1 cellular context compared by ENCODE assay signal in genomic region chr13:52085416-52085815, GRCh38.
A peak's percentile ranks its signal among the peaks of the same experiment; 100 is the strongest.
TF ChIP-seq lines count a peak whose summit lies in the region.

No MANE protein-coding gene starts in this region.

TF ChIP-seq in IMR-90, 13 proteins besides CTCF, POLR2A, EP300 and RAD21 (continued from another document):
- TF ChIP-seq BHLHE40 (IDR thresholded peaks at IDR 0.05; ENCODE audit: low read depth, low read length) = no peak
- 0 out of 2 replicates have a peak, but pooled peaks have one; percentile 39 for TF ChIP-seq MXI1 (IDR thresholded peaks at IDR 0.05; ENCODE audit: borderline replicate concordance, low read depth, low read length)
- TF ChIP-seq USF2 (IDR thresholded peaks at IDR 0.05; ENCODE audit: low read depth, low read length) = no peak
- no peak; the same call in 1 of the 2 replicates for TF ChIP-seq CEBPB (IDR thresholded peaks at IDR 0.05; ENCODE audit: low read depth, low read length)
